10 cellular contexts compared by ENCODE assay signal in genomic region chr1:32993215-32993566, GRCh38. TPM values are rescaled to one million over a fixed set of nuclear protein-coding genes. Genes with fewer than 3 reads are reported as not detected.
A peak's percentile ranks its signal among the peaks of the same experiment; 100 is the strongest.
DNase-seq lines count a peak whose midpoint lies in the region; ATAC-seq and TF ChIP-seq lines count a peak whose summit lies in the region.
"Had no signal": no experiment of that assay in that cellular context is flagged by ENCODE, and none has a peak within 500 bp of the region (broad histone marks: within the 10 kb centered on the region; RNA-seq: fewer than 3 reads in every experiment).

No MANE protein-coding gene starts in this region.

- H3K27me3 ChIP-seq in ascending aorta = no peaks in the 10 kb centered on the region
- H3K27me3 ChIP-seq in gastrocnemius medialis = no peaks in the 10 kb centered on the region

- TF ChIP-seq CTCF in GM13976 (IDR thresholded peaks at IDR 0.05; ENCODE audit: borderline replicate concordance, control extremely low read depth, extremely low read depth, insufficient read depth, missing control alignments) = no peak
- no peak for TF ChIP-seq CTCF in ascending aorta (IDR thresholded peaks at IDR 0.05)
- no peak for TF ChIP-seq CTCF in osteocyte (IDR thresholded peaks at IDR 0.05)
- TF ChIP-seq CTCF in gastrocnemius medialis (IDR thresholded peaks at IDR 0.05 in 4 of 5, conservative IDR thresholded peaks at IDR 0.05 in 1 of 5) = no peak

- H3K36me3 ChIP-seq in ascending aorta (no peaks in the 10 kb centered on the region), gastrocnemius medialis (no peaks in the 10 kb centered on the region)

- no peak for TF ChIP-seq POLR2A in gastrocnemius medialis (IDR thresholded peaks at IDR 0.05)

- ATAC-seq in gastrocnemius medialis (no peak), HG02610 (IDR thresholded peaks at IDR 0.05; ENCODE audit: unreplicated experiment) (no peak)

- in situ Hi-C loops in GM13976 (cut with MboI; ENCODE audit: low sequenced_read_pairs, unreplicated experiment) (no loop called here), KBM-7 (cut with MboI; ENCODE audit: low pct_unique_long_range_greater_than_20kb, low sequenced_read_pairs) (no loop called here), gastrocnemius medialis (cut with MboI; ENCODE audit: low sequenced_read_pairs in 4 of 4) (no loop called here)

- H3K27ac Mint-ChIP-seq in osteocyte (ENCODE audit: unreplicated experiment) = peak overlapping the region; percentile 91

- intact Hi-C loops in ascending aorta (cut with DNase I) = no loop called here
- intact Hi-C loops in gastrocnemius medialis (cut with DNase I; ENCODE audit: low total_unique reads) = no loop called here

- no peaks in the 10 kb centered on the region for H3K27me3 Mint-ChIP-seq in osteocyte (ENCODE audit: unreplicated experiment)

- H3K4me1 ChIP-seq in ascending aorta (peaks cover 0 to 31% of the 10 kb centered on the region in 2 donors), gastrocnemius medialis (peaks cover 37 to 44% of the 10 kb centered on the region in 2 donors)

- peaks cover 54% of the 10 kb centered on the region for H3K4me1 Mint-ChIP-seq in osteocyte (ENCODE audit: unreplicated experiment)

- no peaks in the 10 kb centered on the region for H3K9me3 ChIP-seq in ascending aorta
- H3K9me3 ChIP-seq in gastrocnemius medialis = no peaks in the 10 kb centered on the region

- no peaks in the 10 kb centered on the region for H3K36me3 Mint-ChIP-seq in osteocyte (ENCODE audit: unreplicated experiment)

- H3K4me3 Mint-ChIP-seq in osteocyte (ENCODE audit: unreplicated experiment) = no peak overlapping the region

- no peaks in the 10 kb centered on the region for H3K9me3 Mint-ChIP-seq in osteocyte (ENCODE audit: unreplicated experiment)

- DNase-seq in GM13976 (ENCODE audit: low spot score) = peak; percentile 54
- peak; percentile 40 for DNase-seq in KBM-7
- no peak for DNase-seq in ascending aorta (ENCODE audit: low spot score in 2 of 2)
- no peak for DNase-seq in osteocyte (ENCODE audit: extremely low spot score, unreplicated experiment)
- no peak for DNase-seq in gastrocnemius medialis
- DNase-seq in COLO668 (lab: John Stamatoyannopoulos, UW; ENCODE audit: unreplicated experiment) = no peak
- no peak for DNase-seq in midbrain (lab: John Stamatoyannopoulos, UW)

- H3K4me3 ChIP-seq in ascending aorta = no peak overlapping the region
- H3K4me3 ChIP-seq in gastrocnemius medialis = no peak overlapping the region
- H3K4me3 ChIP-seq: coronary artery had no signal

- H3K27ac ChIP-seq in ascending aorta (peak overlapping the region; percentile 20 to 23), gastrocnemius medialis (peak overlapping the region in 2 of 4 donors; percentile 22 to 61)
- H3K27ac ChIP-seq: VCaP had no signal

RNA-seq across cellular contexts. Expression of gene RNF19B, which starts 28.6 kb away (rescaled TPM):
- total RNA-seq in ascending aorta = 40.0 TPM
- total RNA-seq in osteocyte = 12.6 and 15.3 TPM in 2 replicates
- total RNA-seq in gastrocnemius medialis = 10 to 100 TPM; 22.7 to 34.4 (median 28.6) TPM

RNA-seq across cellular contexts. Expression of gene AK2, which starts 43.5 kb away (rescaled TPM):
- 68.4 TPM for total RNA-seq in ascending aorta
- total RNA-seq in osteocyte = 93.0 and 94.6 TPM in 2 replicates
- 100 to 1,000 TPM; 125 to 261 (median 152) TPM for total RNA-seq in gastrocnemius medialis

Comparison
In these comparisons a context has a peak if more than half of its experiments do, and no peak if none do; other contexts are left out.
1. DNase-seq: peak in GM13976 (single experiment) and KBM-7 (single experiment); none in ascending aorta (0 of 2), osteocyte (single experiment), gastrocnemius medialis (0 of 2), COLO668 (single experiment) and midbrain (single experiment).